In genomic region chr9:137029058-137029922, GRCh38 we compare ENCODE assay signal across 8 cellular contexts. TPM values are rescaled to one million over a fixed set of nuclear protein-coding genes. Genes with fewer than 3 reads are reported as not detected.
DNase-seq lines count a peak whose midpoint lies in the region; ATAC-seq and TF ChIP-seq lines count a peak whose summit lies in the region.

No MANE protein-coding gene starts in this region.

- no peaks in the 10 kb centered on the region for H3K9me3 ChIP-seq in MG63

- H3K36me3 ChIP-seq in MG63: no peaks in the 10 kb centered on the region
- no peaks in the 10 kb centered on the region for H3K36me3 ChIP-seq in kidney epithelial cell (ENCODE audit: control insufficient read depth, insufficient read depth, low read length)

- TF ChIP-seq CTCF in VCaP (conservative IDR thresholded peaks at IDR 0.05) (peak; percentile 97), cardiac fibroblast (IDR thresholded peaks at IDR 0.05; ENCODE audit: low read depth, low read length) (peak; percentile 96), kidney epithelial cell (IDR thresholded peaks at IDR 0.05; ENCODE audit: insufficient read depth, low read length, poor library complexity, severe bottlenecking) (peak; percentile 96)

- H3K4me3 ChIP-seq in MG63 (peak overlapping the region; percentile 49; the same call in 1 of the 2 replicates), cardiac fibroblast (replicated peaks in 1 of 2; ENCODE audit: low read depth in 2 of 2, low read length in 2 of 2) (no peak overlapping the region), kidney epithelial cell (ENCODE audit: low read depth, low read length) (no peak overlapping the region)

- ATAC-seq in GM21423 (IDR thresholded peaks at IDR 0.05; ENCODE audit: unreplicated experiment): no peak

- no peaks in the 10 kb centered on the region for H3K27me3 ChIP-seq in MG63
- H3K27me3 ChIP-seq in kidney epithelial cell (ENCODE audit: control insufficient read depth, insufficient read depth, low read length): peaks cover 6% of the 10 kb centered on the region

- DNase-seq in SIG-M5 treated with dmso at 0.1 percent for 504 hours (lab: John Stamatoyannopoulos, UW; ENCODE audit: unreplicated experiment): peak; percentile 48
- DNase-seq in SIG-M5 (lab: John Stamatoyannopoulos, UW): no peak
- peak; percentile 74 for DNase-seq in MG63
- DNase-seq in cardiac fibroblast (ENCODE audit: low read depth in 2 of 2): peak; percentile 63 to 66
- DNase-seq in kidney epithelial cell (ENCODE audit: low read depth): no peak
- DNase-seq in stimulated activated CD4-positive, alpha-beta T cell treated with anti-CD3 and anti-CD28 coated beads, Interleukin-15, amount 100 ng/mL, for 1 hour (ENCODE audit: low read depth in 1 of 2, low spot score in 1 of 2): peak; percentile 43 to 65

- peak overlapping the region; percentile 93 for H3K27ac ChIP-seq in VCaP

RNA-seq across cellular contexts. Expression of gene ABCA2, which starts 1.3 kb away (rescaled TPM):
- total RNA-seq in MG63 (2014; rRNA removed; shearing (Covaris generic); ENCODE audit: low replicate concordance): 10.9 and 11.7 TPM in 2 replicates
- total RNA-seq in kidney epithelial cell: 5.3 and 15.4 TPM in 2 replicates

RNA-seq across cellular contexts. Expression of gene FUT7, which starts 2.6 kb away (rescaled TPM):
- total RNA-seq in MG63 (2014; rRNA removed; shearing (Covaris generic); ENCODE audit: low replicate concordance): not detected in 2 replicates
- not detected in 2 replicates for total RNA-seq in kidney epithelial cell

RNA-seq across cellular contexts. Expression of gene NPDC1, which starts 16.7 kb away (rescaled TPM):
- 86.9 and 253 TPM in 2 replicates for total RNA-seq in MG63 (2014; rRNA removed; shearing (Covaris generic); ENCODE audit: low replicate concordance)
- total RNA-seq in kidney epithelial cell: 58.3 and 76.1 TPM in 2 replicates

RNA-seq across cellular contexts. Expression of gene ENTPD2, which starts 24.6 kb away (rescaled TPM):
- not detected in 2 replicates for total RNA-seq in MG63 (2014; rRNA removed; shearing (Covaris generic); ENCODE audit: low replicate concordance)
- total RNA-seq in kidney epithelial cell: 0.21 TPM in 1 of 2 replicates, not detected in the other

RNA-seq across cellular contexts. Expression of gene CLIC3, which starts 32.9 kb away (rescaled TPM):
- total RNA-seq in MG63 (2014; rRNA removed; shearing (Covaris generic); ENCODE audit: low replicate concordance): not detected in 2 replicates
- 0.75 TPM in 1 of 2 replicates, not detected in the other for total RNA-seq in kidney epithelial cell

Comparison
In these comparisons a context has a peak if more than half of its experiments do, and no peak if none do; other contexts are left out.
1. DNase-seq: peak in SIG-M5 treated with dmso at 0.1 percent for 504 hours (single experiment), MG63 (single experiment), cardiac fibroblast (2 of 2) and stimulated activated CD4-positive, alpha-beta T cell treated with anti-CD3 and anti-CD28 coated beads, Interleukin-15, amount 100 ng/mL, for 1 hour (2 of 2); none in SIG-M5 (single experiment) and kidney epithelial cell (single experiment).
2. Peak in every context shown above with its lines, with median percentiles within 50 percentile points of each other: CTCF ChIP-seq.